20 cellular contexts compared by ENCODE assay signal in genomic region chr3:113431811-113432210, GRCh38. TPM values are rescaled to one million over a fixed set of nuclear protein-coding genes. Genes with fewer than 3 reads are reported as not detected.
DNase-seq lines count a peak whose midpoint lies in the region; ATAC-seq and TF ChIP-seq lines count a peak whose summit lies in the region.
"Had no signal": no experiment of that assay in that cellular context is flagged by ENCODE, and none has a peak within 500 bp of the region (broad histone marks: within the 10 kb centered on the region; RNA-seq: fewer than 3 reads in every experiment).

No MANE protein-coding gene starts in this region.

- no peak overlapping the region for H3K4me3 Mint-ChIP-seq in activated naive CD4-positive, alpha-beta T cell treated with anti-CD3 and anti-CD28 coated beads, Interleukin-2, amount 10 ng/mL, durations not matched to agents 7 days and 5 days
- H3K4me3 Mint-ChIP-seq: CD4-positive, CD25-positive, alpha-beta regulatory T cell; HFFc6 had no signal

- TF ChIP-seq CTCF in AG09309 (IDR thresholded peaks at IDR 0.05; ENCODE audit: control insufficient read depth, insufficient read depth, low read depth, low read length, missing control alignments) (no peak), cardiac fibroblast (IDR thresholded peaks at IDR 0.05; ENCODE audit: low read depth, low read length) (no peak), stomach (IDR thresholded peaks at IDR 0.05) (no peak)

- 46 to 48% methylated on average over 2 of the region's 2 CpGs for WGBS in GM23248 (ENCODE audit: low coverage in 1 of 2, low lambda C conversion rate in 2 of 2, missing lambda C conversion rate in 2 of 2), 2 experiments
- 76 to 85% (median 81%) methylated on average over 2 of the region's 2 CpGs for WGBS in stomach, 5 donors

- H3K4me1 ChIP-seq in GM23248 (ENCODE audit: insufficient read depth) (peaks cover 10% of the 10 kb centered on the region), stomach (no peaks in the 10 kb centered on the region)

- ATAC-seq in HG03460 (IDR thresholded peaks at IDR 0.05; ENCODE audit: unreplicated experiment), result no peak
- ATAC-seq: HepG2, SK-N-SH treated with all-trans-retinoic acid at 6 μM for 48 hours had no signal

- no peak for TF ChIP-seq EP300 in stomach (IDR thresholded peaks at IDR 0.05)

- no peaks in the 10 kb centered on the region for H4K20me1 ChIP-seq in GM23248 (ENCODE audit: insufficient read depth)

- no peak overlapping the region for H3K4me2 ChIP-seq in GM23248 (ENCODE audit: unreplicated experiment)

- no peaks in the 10 kb centered on the region for H3K4me1 Mint-ChIP-seq in activated naive CD4-positive, alpha-beta T cell treated with anti-CD3 and anti-CD28 coated beads, Interleukin-2, amount 10 ng/mL, durations not matched to agents 7 days and 5 days
- H3K4me1 Mint-ChIP-seq: CD4-positive, CD25-positive, alpha-beta regulatory T cell had no signal

- H2AFZ ChIP-seq in GM23248, result no peak overlapping the region

- H3K36me3 ChIP-seq in GM23248 (ENCODE audit: low read depth) (no peaks in the 10 kb centered on the region), stomach (peaks cover 4 to 41% (median 25%) of the 10 kb centered on the region in 4 donors)

- H3K4me3 ChIP-seq in AG09309 (ENCODE audit: control insufficient read depth, low read depth, low read length) (no peak overlapping the region), GM23248 (no peak overlapping the region), cardiac fibroblast (replicated peaks in 1 of 2; ENCODE audit: low read depth in 2 of 2, low read length in 2 of 2) (no peak overlapping the region), stomach (no peak overlapping the region)

- peak; percentile 33 for DNase-seq in AG09309 (ENCODE audit: low read depth)
- DNase-seq in GM23248, result peak; percentile 45
- peak; percentile 4 to 12 for DNase-seq in cardiac fibroblast (ENCODE audit: low read depth in 2 of 2)
- peak; percentile 10 for DNase-seq in iris pigment epithelial cell (ENCODE audit: low read depth)
- no peak for DNase-seq in activated naive CD4-positive, alpha-beta T cell treated with anti-CD3 and anti-CD28 coated beads, Interleukin-2, amount 10 ng/mL, durations not matched to agents 7 days and 5 days
- DNase-seq in putamen (ENCODE audit: low spot score), result no peak
- no peak for DNase-seq in stomach
- DNase-seq: AML-193; CD4-positive, CD25-positive, alpha-beta regulatory T cell; DMS53; HFFc6; NCI-H1105 treated with DMSO at 0.1 percent for 48 hours; NCI-H1694 treated with DMSO at 0.1 percent for 48 hours; NCI-H2107; NCI-H2227 treated with DMSO at 0.1 percent for 48 hours; NCI-H524; Right ventricle myocardium superior had no signal

- H3K27ac Mint-ChIP-seq in activated naive CD4-positive, alpha-beta T cell treated with anti-CD3 and anti-CD28 coated beads, Interleukin-2, amount 10 ng/mL, durations not matched to agents 7 days and 5 days, result no peak overlapping the region
- H3K27ac Mint-ChIP-seq: CD4-positive, CD25-positive, alpha-beta regulatory T cell; HFFc6 had no signal

- no peaks in the 10 kb centered on the region for H3K27me3 Mint-ChIP-seq in activated naive CD4-positive, alpha-beta T cell treated with anti-CD3 and anti-CD28 coated beads, Interleukin-2, amount 10 ng/mL, durations not matched to agents 7 days and 5 days
- H3K27me3 Mint-ChIP-seq: CD4-positive, CD25-positive, alpha-beta regulatory T cell had no signal

- H3K36me3 Mint-ChIP-seq in activated naive CD4-positive, alpha-beta T cell treated with anti-CD3 and anti-CD28 coated beads, Interleukin-2, amount 10 ng/mL, durations not matched to agents 7 days and 5 days, result peaks cover 17% of the 10 kb centered on the region

- H3K9me3 ChIP-seq in GM23248 (ENCODE audit: low read depth) (no peaks in the 10 kb centered on the region), stomach (peaks cover 0 to under 1% (median under 1%) of the 10 kb centered on the region in 4 donors)

- intact Hi-C loops in stomach (cut with DNase I; ENCODE audit: low total_unique reads), result no loop called here

- CTCF ChIA-PET in activated naive CD4-positive, alpha-beta T cell treated with anti-CD3 and anti-CD28 coated beads, Interleukin-2, amount 10 ng/mL, durations not matched to agents 7 days and 5 days (lab: Charles Lee), result interaction anchor here (0.6 kb wide), 1 partner anchor 233 kb away, joined by 4 read pairs; no protein-coding TSS in a partner anchor

- no peak overlapping the region for H3K9ac ChIP-seq in GM23248

- TF ChIP-seq POLR2A in stomach (IDR thresholded peaks at IDR 0.05), result no peak

- H3K9me3 Mint-ChIP-seq in activated naive CD4-positive, alpha-beta T cell treated with anti-CD3 and anti-CD28 coated beads, Interleukin-2, amount 10 ng/mL, durations not matched to agents 7 days and 5 days, result peaks cover 6% of the 10 kb centered on the region
- H3K9me3 Mint-ChIP-seq: HFFc6 had no signal

- no peaks in the 10 kb centered on the region for H3K79me2 ChIP-seq in GM23248 (ENCODE audit: insufficient read depth)

- H3K27ac ChIP-seq in GM23248, result no peak overlapping the region
- no peak overlapping the region for H3K27ac ChIP-seq in stomach

- no peaks in the 10 kb centered on the region for H3F3A ChIP-seq in GM23248 (ENCODE audit: insufficient read depth)

- no peaks in the 10 kb centered on the region for H3K27me3 ChIP-seq in GM23248 (replicated peaks; ENCODE audit: insufficient read depth)
- no peaks in the 10 kb centered on the region for H3K27me3 ChIP-seq in stomach

- no peaks in the 10 kb centered on the region for H3K9me2 ChIP-seq in GM23248 (ENCODE audit: insufficient read depth)

- in situ Hi-C loops in GM23248 (cut with MboI), result no loop called here

RNA-seq across cellular contexts. Expression of gene CFAP44, which starts 9.5 kb away (rescaled TPM):
- 1.4 and 2.7 TPM in 2 replicates for total RNA-seq in GM23248 (2014; rRNA removed; shearing (Covaris generic))
- polyA plus RNA-seq in GM23248 (2016; fragmentation: Nextera tagmentation; extraction: Ambion mirVana) (0.55 and 0.63 TPM in 2 replicates), stomach (1 to 10 TPM; 1.4 to 8.4 (median 1.5) TPM)
- total RNA-seq in stomach, result 10 to 100 TPM in 4 of 5 donors, 1 to 10 TPM in 1; 6.2 to 33.6 (median 21.7) TPM

Comparison
In these comparisons a context has a peak if more than half of its experiments do, and no peak if none do; other contexts are left out.
1. DNase-seq: peak in AG09309 (single experiment), GM23248 (single experiment), cardiac fibroblast (2 of 2) and iris pigment epithelial cell (single experiment); none in activated naive CD4-positive, alpha-beta T cell treated with anti-CD3 and anti-CD28 coated beads, Interleukin-2, amount 10 ng/mL, durations not matched to agents 7 days and 5 days (single experiment), putamen (single experiment) and stomach (single experiment).